21 cellular contexts compared by ENCODE assay signal in genomic region chr12:9782547-9783382, GRCh38. TPM values are rescaled to one million over a fixed set of nuclear protein-coding genes. Genes with fewer than 3 reads are reported as not detected.
DNase-seq lines count a peak whose midpoint lies in the region; ATAC-seq and TF ChIP-seq lines count a peak whose summit lies in the region.
"Had no signal": no experiment of that assay in that cellular context is flagged by ENCODE, and none has a peak within 500 bp of the region (broad histone marks: within the 10 kb centered on the region; RNA-seq: fewer than 3 reads in every experiment).

No MANE protein-coding gene starts in this region.

- H3K4me1 Mint-ChIP-seq in WTC11, result peaks cover 51% of the 10 kb centered on the region

- H3K36me3 Mint-ChIP-seq in WTC11, result peaks cover 7% of the 10 kb centered on the region; the same call in 1 of the 2 replicates
- H3K36me3 Mint-ChIP-seq: CD4-positive, alpha-beta memory T cell had no signal

- H3K4me3 Mint-ChIP-seq in WTC11, result no peak overlapping the region

- H3K4me3 ChIP-seq in HUES48 (ENCODE audit: low read depth, low read length) (no peak overlapping the region), MG63 (no peak overlapping the region)
- H3K4me3 ChIP-seq: A549, BLaER1, GM12878, Peyer's patch had no signal

- DNase-seq in ELF-1 (ENCODE audit: low read depth, low spot score) (peak; percentile 54), WTC11 (ENCODE audit: low spot score) (peak; percentile 23), iPS DF 19.7 (ENCODE audit: low read depth, low spot score) (peak; percentile 42), NCI-H446 (lab: John Stamatoyannopoulos, UW) (no peak), HEK293T (ENCODE audit: extremely low spot score) (no peak), MG63 (no peak)
- DNase-seq: CD4-positive, alpha-beta memory T cell; DMS153; GOT3; NCI-H1105; NCI-H1694; NCI-H226; NCI-H524 treated with DMSO at 0.1 percent for 48 hours; Peyer's patch had no signal

- H3K27ac ChIP-seq in HUES48 (ENCODE audit: low read depth, low read length), result peak overlapping the region; percentile 42
- H3K27ac ChIP-seq: A549, BLaER1, Peyer's patch had no signal

- H3K27me3 Mint-ChIP-seq in WTC11 (ENCODE audit: low read depth), result no peaks in the 10 kb centered on the region
- H3K27me3 Mint-ChIP-seq: CD4-positive, alpha-beta memory T cell had no signal

- H3K9me3 ChIP-seq in HUES48 (ENCODE audit: control insufficient read depth, insufficient read depth, low read length) (no peaks in the 10 kb centered on the region; the same call in 1 of the 2 replicates), MG63 (no peaks in the 10 kb centered on the region)
- H3K9me3 ChIP-seq: A549, BLaER1, Peyer's patch had no signal

- H3K27me3 ChIP-seq in HUES48 (ENCODE audit: control insufficient read depth, insufficient read depth, low read length) (no peaks in the 10 kb centered on the region), MG63 (no peaks in the 10 kb centered on the region)
- H3K27me3 ChIP-seq: BLaER1, Peyer's patch had no signal

- H3K27ac Mint-ChIP-seq in WTC11, result peak overlapping the region; percentile 33

- H3K4me1 ChIP-seq in HUES48 (ENCODE audit: control insufficient read depth, insufficient read depth, low read length), result peaks cover 49% of the 10 kb centered on the region
- H3K4me1 ChIP-seq: A549, BLaER1, Peyer's patch had no signal

- no peaks in the 10 kb centered on the region for H3K36me3 ChIP-seq in HUES48 (ENCODE audit: control insufficient read depth, insufficient read depth, low read length)
- no peaks in the 10 kb centered on the region for H3K36me3 ChIP-seq in MG63
- H3K36me3 ChIP-seq: BLaER1, Peyer's patch had no signal

- CTCF ChIA-PET in WTC11 (lab: Charles Lee), result interaction anchor here (0.6 to 2.2 kb wide), 4 partner anchors 15 to 363 kb away, joined by 3 to 8 read pairs (median 5); no protein-coding TSS in a partner anchor
- CTCF ChIA-PET in HEK293T (lab: Yijun Ruan, JAX), result no interaction called here

- no peak overlapping the region for H3K9ac ChIP-seq in HUES48 (ENCODE audit: low read depth, low read length)
- H3K9ac ChIP-seq: BLaER1 had no signal

- peak; percentile 88 for ATAC-seq in WTC11
- ATAC-seq: A549, GM12878 had no signal

- no peak for TF ChIP-seq CTCF in WTC11 (IDR thresholded peaks at IDR 0.05)

- peaks cover 34% of the 10 kb centered on the region for H3K9me3 Mint-ChIP-seq in WTC11

- POLR2A ChIA-PET in WTC11 (lab: Charles Lee), result no interaction called here
- POLR2A ChIA-PET in HEK293T (lab: Yijun Ruan, JAX), result no interaction called here

TF ChIP-seq in WTC11, 78 proteins besides CTCF, POLR2A, EP300 and RAD21 (continues in another document):
- TF ChIP-seq ZMAT4 (CRISPR knock-in tag; IDR thresholded peaks at IDR 0.05) (no peak), ETV6 (CRISPR knock-in tag; IDR thresholded peaks at IDR 0.05) (no peak), OVOL2 (CRISPR knock-in tag; IDR thresholded peaks at IDR 0.05; ENCODE audit: borderline replicate concordance) (no peak), SMAD3 (CRISPR knock-in tag; IDR thresholded peaks at IDR 0.05; ENCODE audit: borderline replicate concordance) (no peak), KAT7 (CRISPR knock-in tag; IDR thresholded peaks at IDR 0.05; ENCODE audit: borderline replicate concordance) (no peak), GTF2I (CRISPR knock-in tag; conservative IDR thresholded peaks at IDR 0.05) (no peak), TEAD4 (CRISPR knock-in tag; IDR thresholded peaks at IDR 0.05) (no peak), SP1 (CRISPR knock-in tag; conservative IDR thresholded peaks at IDR 0.05) (no peak), CREM (CRISPR knock-in tag; IDR thresholded peaks at IDR 0.05) (no peak), ESRRA (CRISPR knock-in tag; IDR thresholded peaks at IDR 0.05; ENCODE audit: borderline replicate concordance) (no peak), PREB (CRISPR knock-in tag; IDR thresholded peaks at IDR 0.05; ENCODE audit: borderline replicate concordance) (no peak), ATF2 (CRISPR knock-in tag; IDR thresholded peaks at IDR 0.05; ENCODE audit: borderline replicate concordance, low read depth) (no peak)

TF ChIP-seq in HEK293T, 16 proteins besides CTCF, POLR2A, EP300 and RAD21:
- TF ChIP-seq ELF4 (IDR thresholded peaks at IDR 0.05) (no peak), L3MBTL2 (conservative IDR thresholded peaks at IDR 0.05) (no peak), LEF1 (IDR thresholded peaks at IDR 0.05; ENCODE audit: borderline replicate concordance) (no peak), ARNT (IDR thresholded peaks at IDR 0.05) (no peak), BHLHE40 (IDR thresholded peaks at IDR 0.05; ENCODE audit: borderline replicate concordance) (no peak), ZNF384 (IDR thresholded peaks at IDR 0.05) (no peak), CTBP1 (IDR thresholded peaks at IDR 0.05; ENCODE audit: borderline replicate concordance) (no peak), SUZ12 (IDR thresholded peaks at IDR 0.05) (no peak), FOXM1 (IDR thresholded peaks at IDR 0.05; ENCODE audit: borderline replicate concordance) (no peak), TARDBP (IDR thresholded peaks at IDR 0.05) (no peak), PKNOX1 (IDR thresholded peaks at IDR 0.05) (no peak), HDGF (IDR thresholded peaks at IDR 0.05; ENCODE audit: borderline replicate concordance) (no peak), SP1 (IDR thresholded peaks at IDR 0.05) (no peak), FOXK2 (IDR thresholded peaks at IDR 0.05) (no peak)

RNA-seq across cellular contexts. Expression of gene CD69, which starts 22.1 kb away (rescaled TPM):
- 0.34 to 0.60 TPM (median 0.42 TPM) in 3 replicates for total RNA-seq in WTC11 (2021)
- not detected in 2 replicates for total RNA-seq in MG63 (2014; rRNA removed; shearing (Covaris generic); ENCODE audit: low replicate concordance)
- total RNA-seq: HT-29, SK-MEL-5 had no signal

RNA-seq across cellular contexts. Expression of gene KLRF1, which starts 44.5 kb away (rescaled TPM):
- not detected in 3 replicates for total RNA-seq in WTC11 (2021)
- 1.8 TPM in 1 of 2 replicates, not detected in the other for total RNA-seq in MG63 (2014; rRNA removed; shearing (Covaris generic); ENCODE audit: low replicate concordance)
- total RNA-seq: Daoy, HT-29, Peyer's patch, SK-MEL-5 had no signal

RNA-seq across cellular contexts. Expression of gene CLECL1, which starts 49.9 kb away (rescaled TPM):
- total RNA-seq in WTC11 (2021), result not detected in 3 replicates
- total RNA-seq in MG63 (2014; rRNA removed; shearing (Covaris generic); ENCODE audit: low replicate concordance), result not detected in 2 replicates
- total RNA-seq: Daoy, HT-29, SK-MEL-5 had no signal

Comparison
In these comparisons a context has a peak if more than half of its experiments do, and no peak if none do; other contexts are left out.
1. DNase-seq: peak in ELF-1 (single experiment), WTC11 (single experiment) and iPS DF 19.7 (single experiment); none in NCI-H446 (0 of 2), HEK293T (single experiment) and MG63 (single experiment).